ENCODE assay signal across 22 cellular contexts in genomic region chr7:21361413-21362130, GRCh38.
DNase-seq lines count a peak whose midpoint lies in the region; ATAC-seq and TF ChIP-seq lines count a peak whose summit lies in the region.
"Had no signal": no experiment of that assay in that cellular context is flagged by ENCODE, and none has a peak within 500 bp of the region (broad histone marks: within the 10 kb centered on the region; RNA-seq: fewer than 3 reads in every experiment).

No MANE protein-coding gene starts in this region.

- DNase-seq in GF-D8 (lab: John Stamatoyannopoulos, UW) (peak; percentile 58), NCI-H226 (peak; percentile 76), Peyer's patch (no peak), hypothalamus (lab: John Stamatoyannopoulos, UW) (no peak)
- no peak for DNase-seq in effector memory CD8-positive, alpha-beta T cell
- DNase-seq: body of pancreas; effector memory CD4-positive, alpha-beta T cell; H7; mesenchymal stem cell; naive thymus-derived CD8-positive, alpha-beta T cell; NCI-H1436 treated with DMSO at 0.1 percent for 48 hours; NCI-H2171; NCI-H82; ovary; PC-3; right cardiac atrium; SHP77 treated with DMSO at 0.1 percent for 48 hours; stimulated activated CD8-positive, alpha-beta memory T cell treated with anti-CD3 and anti-CD28 coated beads, Interleukin-4, amount 100 ng/mL, for 48 hours; T-cell; upper lobe of right lung had no signal

- H3K4me1 ChIP-seq in Peyer's patch: peaks cover 0 to 8% (median under 1%) of the 10 kb centered on the region in 4 donors
- H3K4me1 ChIP-seq: upper lobe of right lung had no signal

- peak overlapping the region; percentile 0 to 10 for H3K4me3 Mint-ChIP-seq in effector memory CD8-positive, alpha-beta T cell
- H3K4me3 Mint-ChIP-seq: naive thymus-derived CD8-positive, alpha-beta T cell; T-cell had no signal

- H3K4me1 Mint-ChIP-seq in effector memory CD8-positive, alpha-beta T cell (ENCODE audit: low read depth in 2 of 2): peaks cover 36 to 46% of the 10 kb centered on the region in 2 donors

- H3K27me3 ChIP-seq in Peyer's patch: no peaks in the 10 kb centered on the region
- H3K27me3 ChIP-seq: body of pancreas, ovary, upper lobe of right lung had no signal

- no peaks in the 10 kb centered on the region for H3K36me3 ChIP-seq in Peyer's patch
- H3K36me3 ChIP-seq: ovary, upper lobe of right lung had no signal

- ATAC-seq in GM18867 (IDR thresholded peaks at IDR 0.05; ENCODE audit: unreplicated experiment) (peak; percentile 54), HG02642 (IDR thresholded peaks at IDR 0.05; ENCODE audit: poor library complexity, unreplicated experiment) (no peak)
- peak; percentile 35 for ATAC-seq in effector memory CD8-positive, alpha-beta T cell (replicated peaks)
- ATAC-seq: body of pancreas; naive thymus-derived CD8-positive, alpha-beta T cell; PC-3; right cardiac atrium; T-cell; upper lobe of right lung had no signal

- no peaks in the 10 kb centered on the region for H3K27me3 Mint-ChIP-seq in effector memory CD8-positive, alpha-beta T cell
- H3K27me3 Mint-ChIP-seq: naive thymus-derived CD8-positive, alpha-beta T cell; T-cell had no signal

- H3K9me3 Mint-ChIP-seq in effector memory CD8-positive, alpha-beta T cell: no peaks in the 10 kb centered on the region
- H3K9me3 Mint-ChIP-seq: naive thymus-derived CD8-positive, alpha-beta T cell; T-cell had no signal

- peak overlapping the region in 1 of 2 donors; percentile 67 for H3K27ac Mint-ChIP-seq in effector memory CD8-positive, alpha-beta T cell

- H3K4me3 ChIP-seq in Peyer's patch: no peak overlapping the region
- H3K4me3 ChIP-seq: body of pancreas, ovary, upper lobe of right lung had no signal

- no peak for TF ChIP-seq POLR2A in Peyer's patch (IDR thresholded peaks at IDR 0.05)

- H3K9me3 ChIP-seq in Peyer's patch: no peaks in the 10 kb centered on the region
- H3K9me3 ChIP-seq: body of pancreas, ovary, upper lobe of right lung had no signal

- no peaks in the 10 kb centered on the region for H3K36me3 Mint-ChIP-seq in effector memory CD8-positive, alpha-beta T cell (ENCODE audit: insufficient read depth)
- H3K36me3 Mint-ChIP-seq: naive thymus-derived CD8-positive, alpha-beta T cell; T-cell had no signal

- H3K27ac ChIP-seq in Peyer's patch: no peak overlapping the region
- H3K27ac ChIP-seq: body of pancreas, ovary, upper lobe of right lung had no signal

- no peak for TF ChIP-seq CTCF in Peyer's patch (IDR thresholded peaks at IDR 0.05)

Comparison
In these comparisons a context has a peak if more than half of its experiments do, and no peak if none do; other contexts are left out.
1. DNase-seq: peak in GF-D8 (single experiment) and NCI-H226 (single experiment); none in effector memory CD8-positive, alpha-beta T cell (0 of 3), Peyer's patch (0 of 3) and hypothalamus (0 of 51).